Comparison of ENCODE assay signal across 9 cellular contexts in the genomic region with DNA sequence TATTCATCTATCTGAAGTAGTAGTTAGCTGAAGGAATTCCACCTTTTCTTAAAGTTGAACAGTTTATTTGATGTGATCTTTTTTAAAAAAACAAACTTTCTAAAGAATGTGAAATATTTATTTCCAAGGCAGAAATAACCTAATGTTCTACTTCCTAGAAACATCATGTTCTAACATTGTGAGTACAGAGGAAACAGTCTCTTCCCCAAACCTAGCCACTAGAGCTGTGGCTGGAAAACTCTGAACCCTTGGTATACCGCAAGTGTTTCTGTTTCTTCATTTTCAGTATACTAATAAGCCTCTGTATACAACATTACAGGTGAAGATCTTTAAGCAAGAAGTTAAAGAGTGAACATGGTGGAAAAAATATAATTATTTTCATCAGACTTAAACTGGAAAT.
"Had no signal": no experiment of that assay in that cellular context is flagged by ENCODE, and none has a peak within 500 bp of the region (broad histone marks: within the 10 kb centered on the region; RNA-seq: fewer than 3 reads in every experiment).

No MANE protein-coding gene starts in this region.

- H3K4me2 ChIP-seq: smooth muscle cell had no signal

- H3K4me3 ChIP-seq: smooth muscle cell had no signal

- DNase-seq: activated CD4-positive, alpha-beta T cell treated with anti-CD3 and anti-CD28 coated beads, Interleukin-2, amount 10 ng/mL, durations not matched to agents 24 days and 14 days; activated CD8-positive, alpha-beta memory T cell treated with anti-CD3 and anti-CD28 coated beads for 24 hours; activated naive CD8-positive, alpha-beta T cell treated with anti-CD3 and anti-CD28 coated beads, Interleukin-2, amount 10 ng/mL, durations not matched to agents 7 days and 5 days; glutamatergic neuron; nucleus accumbens; right cardiac atrium; stimulated activated naive CD8-positive, alpha-beta T cell treated with anti-CD3 and anti-CD28 coated beads, Interleukin-15, amount 100 ng/mL, for 72 hours; SW 1271 had no signal
